Comparison of ENCODE assay signal across 9 cellular contexts in genomic region chr5:127820910-127821553, GRCh38.
DNase-seq lines count a peak whose midpoint lies in the region; ATAC-seq lines count a peak whose summit lies in the region.
"Had no signal": no experiment of that assay in that cellular context is flagged by ENCODE, and none has a peak within 500 bp of the region (broad histone marks: within the 10 kb centered on the region; RNA-seq: fewer than 3 reads in every experiment).

No MANE protein-coding gene starts in this region.

- ATAC-seq in GM18870 (IDR thresholded peaks at IDR 0.05; ENCODE audit: unreplicated experiment) (peak; percentile 95), HG02623 (IDR thresholded peaks at IDR 0.05; ENCODE audit: unreplicated experiment) (peak; percentile 93)

- H4K91ac ChIP-seq in mesenchymal stem cell (ENCODE audit: low read length): no peak overlapping the region

- no peak overlapping the region for H3K18ac ChIP-seq in mesenchymal stem cell (ENCODE audit: low read depth in 1 of 2, low read length in 2 of 2)

- WGBS in mesenchymal stem cell: 46% methylated on average over 2 of the region's 2 CpGs

- H3K9ac ChIP-seq in mesenchymal stem cell (ENCODE audit: low read length): no peak overlapping the region

- H2BK120ac ChIP-seq in mesenchymal stem cell (ENCODE audit: low read depth, low read length): no peak overlapping the region

- H3K9me3 ChIP-seq in mesenchymal stem cell (ENCODE audit: control insufficient read depth, low read length): no peaks in the 10 kb centered on the region

- H3K27ac ChIP-seq in mesenchymal stem cell (ENCODE audit: low read length, poor library complexity, severe bottlenecking): peak overlapping the region; percentile 64

- H4K8ac ChIP-seq in mesenchymal stem cell (ENCODE audit: low read length): no peak overlapping the region

- H2BK5ac ChIP-seq in mesenchymal stem cell (ENCODE audit: low read depth, low read length, poor library complexity, severe bottlenecking): no peak overlapping the region

- no peaks in the 10 kb centered on the region for H3K27me3 ChIP-seq in mesenchymal stem cell (ENCODE audit: control insufficient read depth in 1 of 2, insufficient read depth in 1 of 2, low read length in 2 of 2)

- H3K4ac ChIP-seq in mesenchymal stem cell (ENCODE audit: low read depth in 1 of 2, low read length in 2 of 2): no peak overlapping the region

- peak overlapping the region; percentile 75 for H2AK5ac ChIP-seq in mesenchymal stem cell (ENCODE audit: low read length, severe bottlenecking)

- H2BK12ac ChIP-seq in mesenchymal stem cell (ENCODE audit: low read length in 2 of 2): no peak overlapping the region

- no peak overlapping the region for H2BK15ac ChIP-seq in mesenchymal stem cell (ENCODE audit: low read depth, poor library complexity, severe bottlenecking)

- H2AFZ ChIP-seq in mesenchymal stem cell (ENCODE audit: low read depth, low read length): no peak overlapping the region

- H3K4me2 ChIP-seq in mesenchymal stem cell (ENCODE audit: low read length, poor library complexity, severe bottlenecking): no peak overlapping the region

- peak; percentile 73 for DNase-seq in LHCN-M2 (ENCODE audit: low read depth)
- DNase-seq in mesenchymal stem cell: peak; percentile 71
- no peak for DNase-seq in AML-193 (lab: John Stamatoyannopoulos, UW)
- no peak for DNase-seq in NCI-H1105 treated with DMSO at 0.1 percent for 48 hours (lab: John Stamatoyannopoulos, UW)
- DNase-seq in DMS79 (lab: John Stamatoyannopoulos, UW): no peak
- DNase-seq in NCI-H2196 treated with DMSO at 0.1 percent for 48 hours (lab: John Stamatoyannopoulos, UW; ENCODE audit: unreplicated experiment): no peak
- DNase-seq: KBM-7 had no signal

- peaks cover 2% of the 10 kb centered on the region for H3K4me1 ChIP-seq in mesenchymal stem cell (ENCODE audit: control insufficient read depth, insufficient read depth, low read depth, low read length)

- no peaks in the 10 kb centered on the region for H3K79me1 ChIP-seq in mesenchymal stem cell (replicated peaks; ENCODE audit: low read length, poor library complexity, severe bottlenecking)

- no peak overlapping the region for H3K4me3 ChIP-seq in mesenchymal stem cell (ENCODE audit: insufficient read depth in 1 of 2, low read depth in 1 of 2, low read length in 2 of 2)

- no peak overlapping the region for H3K14ac ChIP-seq in mesenchymal stem cell (ENCODE audit: low read length in 2 of 2)

- H3K23ac ChIP-seq in mesenchymal stem cell (ENCODE audit: low read length in 2 of 2): no peak overlapping the region

- H3K36me3 ChIP-seq in mesenchymal stem cell (ENCODE audit: control insufficient read depth in 1 of 2, insufficient read depth in 2 of 2, low read depth in 1 of 2, low read length in 2 of 2): no peaks in the 10 kb centered on the region

Comparison
In these comparisons a context has a peak if more than half of its experiments do, and no peak if none do; other contexts are left out.
1. DNase-seq: peak in LHCN-M2 (single experiment) and mesenchymal stem cell (single experiment); none in AML-193 (0 of 2), NCI-H1105 treated with DMSO at 0.1 percent for 48 hours (single experiment), DMS79 (single experiment) and NCI-H2196 treated with DMSO at 0.1 percent for 48 hours (single experiment).